ENCODE assay signal across 26 cellular contexts in genomic region chr10:33416209-33416608, GRCh38.
DNase-seq lines count a peak whose midpoint lies in the region; ATAC-seq and TF ChIP-seq lines count a peak whose summit lies in the region.
"Had no signal": no experiment of that assay in that cellular context is flagged by ENCODE, and none has a peak within 500 bp of the region (broad histone marks: within the 10 kb centered on the region; RNA-seq: fewer than 3 reads in every experiment).

No MANE protein-coding gene starts in this region.

- TF ChIP-seq CTCF in KMS-11 (conservative IDR thresholded peaks at IDR 0.05; ENCODE audit: low read depth, low read length) (no peak), right atrium auricular region (IDR thresholded peaks at IDR 0.05) (no peak)

- H3K4me1 ChIP-seq in KMS-11 (ENCODE audit: low read depth, poor library complexity, severe bottlenecking) (peaks cover 12% of the 10 kb centered on the region), right atrium auricular region (peaks cover 0 to 7% of the 10 kb centered on the region in 2 donors)
- H3K4me1 ChIP-seq: neural progenitor cell, pancreas had no signal

- no peaks in the 10 kb centered on the region for H3K79me2 ChIP-seq in KMS-11 (ENCODE audit: insufficient read depth, low read depth)
- H3K79me2 ChIP-seq: hepatocyte had no signal

- no peak overlapping the region for H3K9ac ChIP-seq in KMS-11
- H3K9ac ChIP-seq: BLaER1 treated with 17β-estradiol and CSF1 and Interleukin-3, amounts not matched to agents 10 nM and 100 nM; neural progenitor cell had no signal

- H3K27me3 ChIP-seq in KMS-11 (ENCODE audit: insufficient read depth, low read depth) (no peaks in the 10 kb centered on the region), right atrium auricular region (no peaks in the 10 kb centered on the region)
- H3K27me3 ChIP-seq: BLaER1 treated with 17β-estradiol and CSF1 and Interleukin-3, amounts not matched to agents 10 nM and 100 nM; gastrocnemius medialis; hepatocyte; neural progenitor cell; pancreas had no signal

- peak overlapping the region; percentile 17; the same call in 1 of the 2 replicates for H3K4me2 ChIP-seq in KMS-11
- H3K4me2 ChIP-seq: BLaER1 treated with 17β-estradiol and CSF1 and Interleukin-3, amounts not matched to agents 10 nM and 100 nM; hepatocyte; neural progenitor cell had no signal

- no peaks in the 10 kb centered on the region for H4K20me1 ChIP-seq in KMS-11 (ENCODE audit: insufficient read depth)
- H4K20me1 ChIP-seq: BLaER1 treated with 17β-estradiol and CSF1 and Interleukin-3, amounts not matched to agents 10 nM and 100 nM had no signal

- H3K27ac ChIP-seq in KMS-11 = no peak overlapping the region
- H3K27ac ChIP-seq in right atrium auricular region = no peak overlapping the region
- H3K27ac ChIP-seq: 22Rv1; BLaER1 treated with 17β-estradiol and CSF1 and Interleukin-3, amounts not matched to agents 10 nM and 100 nM; gastrocnemius medialis; hepatocyte; neural progenitor cell; pancreas; thoracic aorta had no signal

- peak; percentile 25 to 38 for ATAC-seq in activated CD4-positive, CD25-positive, alpha-beta regulatory T cell treated with anti-CD3 and anti-CD28 coated beads, Interleukin-2, amount 50 U/mL, for 24 hours
- peak; percentile 80 for ATAC-seq in GM18858 (IDR thresholded peaks at IDR 0.05; ENCODE audit: unreplicated experiment)
- ATAC-seq in HG02885 (IDR thresholded peaks at IDR 0.05; ENCODE audit: poor library complexity, unreplicated experiment) = peak; percentile 83
- ATAC-seq: activated CD8-positive, alpha-beta memory T cell treated with anti-CD3 and anti-CD28 coated beads, Interleukin-2, amount 10 ng/mL, durations not matched to agents 7 days and 5 days; gastrocnemius medialis; pancreas had no signal

- no peak for DNase-seq in activated CD4-positive, CD25-positive, alpha-beta regulatory T cell (lab: John Stamatoyannopoulos, UW)
- DNase-seq in dermis blood vessel endothelial cell = no peak
- no peak for DNase-seq in right atrium auricular region (ENCODE audit: low spot score)
- no peak for DNase-seq in HCEC 1CT
- DNase-seq: activated CD4-positive, alpha-beta T cell treated with anti-CD3 and anti-CD28 coated beads, Interleukin-2, amount 10 ng/mL, durations not matched to agents 24 days and 14 days; activated CD8-positive, alpha-beta memory T cell treated with anti-CD3 and anti-CD28 coated beads, Interleukin-2, amount 10 ng/mL, durations not matched to agents 7 days and 5 days; anterior cingulate cortex; EL; gastrocnemius medialis; kidney glomerular epithelial cell; NCI-H1436 treated with DMSO at 0.1 percent for 48 hours; NCI-H345; NCI-H69; pancreas; retina; SHP77; small intestine had no signal

- H3K36me3 ChIP-seq in KMS-11 (ENCODE audit: insufficient read depth) (no peaks in the 10 kb centered on the region), right atrium auricular region (no peaks in the 10 kb centered on the region)
- H3K36me3 ChIP-seq: BLaER1 treated with 17β-estradiol and CSF1 and Interleukin-3, amounts not matched to agents 10 nM and 100 nM; gastrocnemius medialis; neural progenitor cell; pancreas; thoracic aorta had no signal

- H3K4me3 ChIP-seq in KMS-11 (IDR thresholded peaks at IDR 0.05; ENCODE audit: insufficient read depth, low read depth, low read length) (no peak overlapping the region), right atrium auricular region (no peak overlapping the region)
- H3K4me3 ChIP-seq: BLaER1 treated with 17β-estradiol and CSF1 and Interleukin-3, amounts not matched to agents 10 nM and 100 nM; gastrocnemius medialis; hepatocyte; neural progenitor cell; pancreas; thoracic aorta had no signal

- H2AFZ ChIP-seq in KMS-11 (ENCODE audit: low read depth) = no peak overlapping the region
- H2AFZ ChIP-seq: hepatocyte, neural progenitor cell had no signal

- no peaks in the 10 kb centered on the region for H3K9me3 ChIP-seq in right atrium auricular region
- H3K9me3 ChIP-seq: gastrocnemius medialis, pancreas, thoracic aorta had no signal

Comparison
In these comparisons a context has a peak if more than half of its experiments do, and no peak if none do; other contexts are left out.
1. ATAC-seq: peak in every context shown above with its lines; median percentile 83 in HG02885; 80 in GM18858; 32 in activated CD4-positive, CD25-positive, alpha-beta regulatory T cell treated with anti-CD3 and anti-CD28 coated beads, Interleukin-2, amount 50 U/mL, for 24 hours.